ENCODE assay signal across 19 cellular contexts in genomic region chr20:63848003-63848911, GRCh38. TPM values are rescaled to one million over a fixed set of nuclear protein-coding genes. Genes with fewer than 3 reads are reported as not detected.
DNase-seq lines count a peak whose midpoint lies in the region; ATAC-seq, FAIRE-seq and TF ChIP-seq lines count a peak whose summit lies in the region.
"Had no signal": no experiment of that assay in that cellular context is flagged by ENCODE, and none has a peak within 500 bp of the region (broad histone marks: within the 10 kb centered on the region; RNA-seq: fewer than 3 reads in every experiment).

No MANE protein-coding gene starts in this region.

- no peaks in the 10 kb centered on the region for H3K9me3 Mint-ChIP-seq in astrocyte (ENCODE audit: unreplicated experiment)
- H3K9me3 Mint-ChIP-seq: activated naive CD8-positive, alpha-beta T cell treated with anti-CD3 and anti-CD28 coated beads, Interleukin-2, amount 50 U/mL, for 24 hours had no signal

- peak overlapping the region; percentile 70 for H2AFZ ChIP-seq in astrocyte (ENCODE audit: low read depth, low read length)

- H3K4me3 ChIP-seq in HEK293 (ENCODE audit: low read depth, low read length) (no peak overlapping the region), astrocyte (ENCODE audit: insufficient read depth, low read depth, low read length) (no peak overlapping the region), iPS-18a (ENCODE audit: low read length) (peak overlapping the region; percentile 52), psoas muscle (peak overlapping the region; percentile 32)

- H3K4me1 ChIP-seq in HEK293 (ENCODE audit: control insufficient read depth, insufficient read depth, low read length): no peaks in the 10 kb centered on the region
- H3K4me1 ChIP-seq in astrocyte (ENCODE audit: insufficient read depth, low read length): peaks cover 20% of the 10 kb centered on the region
- peaks cover 23% of the 10 kb centered on the region for H3K4me1 ChIP-seq in iPS-18a (ENCODE audit: control insufficient read depth, low read depth, low read length)
- peaks cover 9% of the 10 kb centered on the region for H3K4me1 ChIP-seq in psoas muscle

- no peaks in the 10 kb centered on the region for H3K79me2 ChIP-seq in astrocyte (ENCODE audit: insufficient read depth, low read length)

- no peaks in the 10 kb centered on the region for H3K36me3 Mint-ChIP-seq in astrocyte (ENCODE audit: low read depth, unreplicated experiment)

- CTCF ChIA-PET in HEK293 (lab: Yijun Ruan, JAX): no interaction called here

- peak overlapping the region; percentile 61 for H3K4me2 ChIP-seq in astrocyte (ENCODE audit: low read length)

- no peak for TF ChIP-seq CTCF in HEK293 (tag by site-specific recombination; IDR thresholded peaks at IDR 0.05)
- TF ChIP-seq CTCF in astrocyte (IDR thresholded peaks at IDR 0.05; ENCODE audit: insufficient read depth, low read depth, low read length): no peak
- no peak for TF ChIP-seq CTCF in psoas muscle (IDR thresholded peaks at IDR 0.05)

- 43 to 54% (median 51%) methylated on average over 27 to 28 of the region's 28 CpGs for WGBS in psoas muscle, 3 donors

- intact Hi-C loops in psoas muscle (cut with DNase I): no loop called here

- peak; percentile 57 to 78 (median 70) for ATAC-seq in psoas muscle
- ATAC-seq in GM18520 (IDR thresholded peaks at IDR 0.05; ENCODE audit: unreplicated experiment): no peak
- ATAC-seq: activated naive CD8-positive, alpha-beta T cell treated with anti-CD3 and anti-CD28 coated beads, Interleukin-2, amount 50 U/mL, for 24 hours had no signal

- H3K27me3 Mint-ChIP-seq in astrocyte (ENCODE audit: low read depth, unreplicated experiment): peaks cover 6% of the 10 kb centered on the region

- no peak overlapping the region for H3K4me3 Mint-ChIP-seq in astrocyte (ENCODE audit: unreplicated experiment)
- H3K4me3 Mint-ChIP-seq: activated naive CD8-positive, alpha-beta T cell treated with anti-CD3 and anti-CD28 coated beads, Interleukin-2, amount 50 U/mL, for 24 hours had no signal

- H3K36me3 ChIP-seq in HEK293 (ENCODE audit: control insufficient read depth in 2 of 2, insufficient read depth in 1 of 2, low read length in 2 of 2) (no peaks in the 10 kb centered on the region), astrocyte (ENCODE audit: insufficient read depth, low read length) (no peaks in the 10 kb centered on the region), iPS-18a (ENCODE audit: control insufficient read depth, low read depth, low read length) (no peaks in the 10 kb centered on the region), psoas muscle (ENCODE audit: insufficient read depth in 1 of 2, low read depth in 1 of 2) (no peaks in the 10 kb centered on the region)

- no peak overlapping the region for H3K27ac Mint-ChIP-seq in astrocyte (ENCODE audit: unreplicated experiment)
- H3K27ac Mint-ChIP-seq: activated naive CD8-positive, alpha-beta T cell treated with anti-CD3 and anti-CD28 coated beads, Interleukin-2, amount 50 U/mL, for 24 hours had no signal

- H3K27me3 ChIP-seq in astrocyte (ENCODE audit: insufficient read depth, low read length) (no peaks in the 10 kb centered on the region), iPS-18a (ENCODE audit: control insufficient read depth, insufficient read depth, low read length) (no peaks in the 10 kb centered on the region), psoas muscle (ENCODE audit: insufficient read depth in 3 of 3, low read length in 2 of 3) (peaks cover 0 to 6% (median 0%) of the 10 kb centered on the region in 3 donors)

- POLR2A ChIA-PET in HEK293 (lab: Yijun Ruan, JAX): interaction anchor here (0.5 to 1.2 kb wide), 2 partner anchors 17 to 54 kb away, joined by 4 to 6 read pairs; partner anchors contain the start of gene TPD52L2

- H3K4me1 Mint-ChIP-seq in astrocyte (ENCODE audit: low read depth, unreplicated experiment): peaks cover 2% of the 10 kb centered on the region

- H3K9me3 ChIP-seq in HEK293 (ENCODE audit: control insufficient read depth, insufficient read depth, low read depth, low read length): no peaks in the 10 kb centered on the region
- no peaks in the 10 kb centered on the region for H3K9me3 ChIP-seq in astrocyte (ENCODE audit: insufficient read depth, low read depth, low read length)
- H3K9me3 ChIP-seq in iPS-18a (ENCODE audit: control insufficient read depth, low read depth, low read length): no peaks in the 10 kb centered on the region
- H3K9me3 ChIP-seq in psoas muscle: no peaks in the 10 kb centered on the region

- H3K27ac ChIP-seq in HEK293 (ENCODE audit: extremely low read depth, low read depth, low read length) (no peak overlapping the region), astrocyte (ENCODE audit: low read depth, low read length) (no peak overlapping the region), iPS-18a (ENCODE audit: low read length) (peak overlapping the region; percentile 6), psoas muscle (peak overlapping the region; percentile 72)

- no peak for FAIRE-seq in astrocyte (lab: Jason Lieb, UNC)
- no peak for FAIRE-seq in RCC 7860 (lab: Jason Lieb, UNC)

- DNase-seq in astrocyte (ENCODE audit: low read depth) (no peak), psoas muscle (no peak), SIG-M5 treated with dmso at 0.1 percent for 504 hours (lab: John Stamatoyannopoulos, UW; ENCODE audit: unreplicated experiment) (no peak), RCC 7860 (ENCODE audit: low spot score) (no peak), DMS79 (lab: John Stamatoyannopoulos, UW) (no peak)
- DNase-seq: activated CD4-positive, CD25-positive, alpha-beta regulatory T cell; activated naive CD8-positive, alpha-beta T cell treated with anti-CD3 and anti-CD28 coated beads, Interleukin-2, amount 50 U/mL, for 24 hours; AML-193; EL; foreskin melanocyte; mammary epithelial cell; NCI-H1105; NCI-H526 treated with DMSO at 0.1 percent for 48 hours had no signal

- no peaks in the 10 kb centered on the region for H4K20me1 ChIP-seq in astrocyte (ENCODE audit: insufficient read depth, low read length)

- H3K9ac ChIP-seq in astrocyte (ENCODE audit: low read length) (no peak overlapping the region), iPS-18a (ENCODE audit: low read length) (no peak overlapping the region)

TF ChIP-seq in HEK293, 187 proteins besides CTCF, POLR2A, EP300 and RAD21 (continues in another document):
- TF ChIP-seq KLF17 (tag by site-specific recombination; IDR thresholded peaks at IDR 0.05) (no peak), ZNF792 (tag by site-specific recombination; IDR thresholded peaks at IDR 0.05) (no peak), EGR2 (tag by site-specific recombination; IDR thresholded peaks at IDR 0.05; ENCODE audit: low read depth) (peak; percentile 67), ZNF510 (tag by site-specific recombination; IDR thresholded peaks at IDR 0.05; ENCODE audit: insufficient replicate concordance) (no peak), ZNF449 (tag by site-specific recombination; IDR thresholded peaks at IDR 0.05) (no peak), ZNF121 (tag by site-specific recombination; IDR thresholded peaks at IDR 0.05) (no peak)

RNA-seq across cellular contexts. Expression of gene ABHD16B, which starts 13.0 kb away (rescaled TPM):
- total RNA-seq in astrocyte: not detected in 2 replicates
- not detected for total RNA-seq in psoas muscle
- polyA plus RNA-seq in psoas muscle: 1 to 10 TPM in 1 of 3 donors, under 1 TPM in 2; 0.04 to 3.2 (median 0.34) TPM
- total RNA-seq: dermis microvascular lymphatic vessel endothelial cell, H4, mammary epithelial cell, omental fat pad had no signal
- polyA plus RNA-seq: mammary epithelial cell had no signal

RNA-seq across cellular contexts. Expression of gene TPD52L2, which starts 16.8 kb away (rescaled TPM):
- total RNA-seq in astrocyte (145 TPM in 2 replicates), psoas muscle (10 to 100 TPM; 40.7 to 56.0 (median 55.1) TPM)
- polyA plus RNA-seq in psoas muscle: 100 to 1,000 TPM in 1 of 3 donors, 10 to 100 TPM in 2; 46.7 to 152 (median 89.7) TPM

RNA-seq across cellular contexts. Expression of gene ZBTB46, which starts 17.2 kb away (rescaled TPM):
- 12.9 and 13.9 TPM in 2 replicates for total RNA-seq in astrocyte
- total RNA-seq in psoas muscle: 1 to 10 TPM; 4.5 to 6.4 (median 5.6) TPM
- 1 to 10 TPM; 1.3 to 3.1 (median 2.2) TPM for polyA plus RNA-seq in psoas muscle

RNA-seq across cellular contexts. Expression of gene DNAJC5, which starts 46.7 kb away (rescaled TPM):
- total RNA-seq in astrocyte (64.6 and 65.6 TPM in 2 replicates), psoas muscle (10 to 100 TPM; 20.4 to 27.3 (median 23.3) TPM)
- 10 to 100 TPM; 13.1 to 33.6 (median 19.7) TPM for polyA plus RNA-seq in psoas muscle

Comparison
In these comparisons a context has a peak if more than half of its experiments do, and no peak if none do; other contexts are left out.
1. H3K27ac ChIP-seq: peak in iPS-18a (single experiment) and psoas muscle (single experiment); none in HEK293 (single experiment) and astrocyte (single experiment).
2. H3K4me3 ChIP-seq: peak in iPS-18a (single experiment) and psoas muscle (single experiment); none in HEK293 (single experiment) and astrocyte (single experiment).